9 cellular contexts compared by ENCODE assay signal in genomic region chrX:41733939-41734338, GRCh38. TPM values are rescaled to one million over a fixed set of nuclear protein-coding genes. Genes with fewer than 3 reads are reported as not detected.
A peak's percentile ranks its signal among the peaks of the same experiment; 100 is the strongest.
DNase-seq lines count a peak whose midpoint lies in the region; ATAC-seq and TF ChIP-seq lines count a peak whose summit lies in the region.
"Had no signal": no experiment of that assay in that cellular context is flagged by ENCODE, and none has a peak within 500 bp of the region (broad histone marks: within the 10 kb centered on the region; RNA-seq: fewer than 3 reads in every experiment).

No MANE protein-coding gene starts in this region.

- H3K27me3 ChIP-seq in tibial nerve (peaks cover 0 to 2% of the 10 kb centered on the region in 2 donors), left lung (no peaks in the 10 kb centered on the region)
- H3K27me3 ChIP-seq: ascending aorta had no signal

- H3K36me3 ChIP-seq in tibial nerve (no peaks in the 10 kb centered on the region), left lung (no peaks in the 10 kb centered on the region)
- H3K36me3 ChIP-seq: ascending aorta had no signal

- TF ChIP-seq CTCF in GM12864 (IDR thresholded peaks at IDR 0.05; ENCODE audit: low read depth, low read length, missing control alignments) (no peak), tibial nerve (IDR thresholded peaks at IDR 0.05) (no peak), left lung (IDR thresholded peaks at IDR 0.05) (no peak)

- TF ChIP-seq EP300 in tibial nerve (IDR thresholded peaks at IDR 0.05), result no peak

- H3K27ac Mint-ChIP-seq in activated T-helper 2 cell treated with anti-CD3 and anti-CD28 coated beads, Interferon-gamma antibody, Interleukin-2, Interleukin-4, amounts not matched to agents 10 μg/mL and 5 μg/mL and 100 μg/mL, durations not matched to agents 14 hours and 24 hours and 36 hours, result peak overlapping the region; percentile 89

- no peak for TF ChIP-seq POLR2A in tibial nerve (IDR thresholded peaks at IDR 0.05)

- no peaks in the 10 kb centered on the region for H3K27me3 Mint-ChIP-seq in activated T-helper 2 cell treated with anti-CD3 and anti-CD28 coated beads, Interferon-gamma antibody, Interleukin-2, Interleukin-4, amounts not matched to agents 10 μg/mL and 5 μg/mL and 100 μg/mL, durations not matched to agents 14 hours and 24 hours and 36 hours (ENCODE audit: low read depth)

- ATAC-seq in GM19351 (IDR thresholded peaks at IDR 0.05; ENCODE audit: unreplicated experiment), result peak; percentile 96
- ATAC-seq in HG03095 (IDR thresholded peaks at IDR 0.05; ENCODE audit: unreplicated experiment), result peak; percentile 97
- ATAC-seq in left lung, result no peak

- 78 to 91% methylated on average over 1 of the region's 1 CpG for WGBS in tibial nerve, 2 donors

- no peaks in the 10 kb centered on the region for H3K9me3 Mint-ChIP-seq in activated T-helper 2 cell treated with anti-CD3 and anti-CD28 coated beads, Interferon-gamma antibody, Interleukin-2, Interleukin-4, amounts not matched to agents 10 μg/mL and 5 μg/mL and 100 μg/mL, durations not matched to agents 14 hours and 24 hours and 36 hours

- H3K36me3 Mint-ChIP-seq in activated T-helper 2 cell treated with anti-CD3 and anti-CD28 coated beads, Interferon-gamma antibody, Interleukin-2, Interleukin-4, amounts not matched to agents 10 μg/mL and 5 μg/mL and 100 μg/mL, durations not matched to agents 14 hours and 24 hours and 36 hours (ENCODE audit: low read depth), result no peaks in the 10 kb centered on the region

- H3K4me3 ChIP-seq in GM12864 (ENCODE audit: low read depth, low read length), result no peak overlapping the region
- H3K4me3 ChIP-seq in tibial nerve, result no peak overlapping the region
- H3K4me3 ChIP-seq in left lung, result no peak overlapping the region
- H3K4me3 ChIP-seq: ascending aorta had no signal

- peak overlapping the region; percentile 26 for H3K4me3 Mint-ChIP-seq in activated T-helper 2 cell treated with anti-CD3 and anti-CD28 coated beads, Interferon-gamma antibody, Interleukin-2, Interleukin-4, amounts not matched to agents 10 μg/mL and 5 μg/mL and 100 μg/mL, durations not matched to agents 14 hours and 24 hours and 36 hours (ENCODE audit: low read depth)

- DNase-seq in GM12864 (ENCODE audit: low read depth) (peak; percentile 85), HK-2 (ENCODE audit: unreplicated experiment) (no peak), tibial nerve (ENCODE audit: low spot score in 2 of 2) (no peak), left lung (no peak)
- no peak for DNase-seq in activated T-helper 2 cell treated with anti-CD3 and anti-CD28 coated beads, Interferon-gamma antibody, Interleukin-2, Interleukin-4, amounts not matched to agents 10 μg/mL and 5 μg/mL and 100 μg/mL, durations not matched to agents 14 hours and 24 hours and 36 hours (ENCODE audit: low spot score)
- DNase-seq in stimulated activated CD4-positive, alpha-beta T cell treated with anti-CD3 and anti-CD28 coated beads, Interleukin-12 subunit alpha, Interleukin-12 subunit beta, amount 100 ng/mL, for 4 hours, result no peak

- H3K4me1 ChIP-seq in tibial nerve (peaks cover 0 to 9% (median 0%) of the 10 kb centered on the region in 4 donors), left lung (peaks cover 0 to 4% of the 10 kb centered on the region in 2 donors)
- H3K4me1 ChIP-seq: ascending aorta had no signal

- intact Hi-C loops in activated T-helper 2 cell treated with anti-CD3 and anti-CD28 coated beads, Interferon-gamma antibody, Interleukin-2, Interleukin-4, amounts not matched to agents 10 μg/mL and 5 μg/mL and 100 μg/mL, durations not matched to agents 14 hours and 24 hours and 36 hours (cut with micrococcal nuclease), result loop anchor here (1.0 to 5.0 kb wide), 4 partner anchors 10 to 173 kb away; partner anchors contain the start of genes GPR34 and GPR82
- intact Hi-C loops in left lung (cut with DNase I), result no loop called here

- H3K27ac ChIP-seq in tibial nerve (no peak overlapping the region), left lung (no peak overlapping the region)

- H3K9me3 ChIP-seq in tibial nerve, result no peaks in the 10 kb centered on the region
- no peaks in the 10 kb centered on the region for H3K9me3 ChIP-seq in left lung
- H3K9me3 ChIP-seq: ascending aorta had no signal

- peaks cover 28% of the 10 kb centered on the region for H3K4me1 Mint-ChIP-seq in activated T-helper 2 cell treated with anti-CD3 and anti-CD28 coated beads, Interferon-gamma antibody, Interleukin-2, Interleukin-4, amounts not matched to agents 10 μg/mL and 5 μg/mL and 100 μg/mL, durations not matched to agents 14 hours and 24 hours and 36 hours (ENCODE audit: low read depth)

RNA-seq across cellular contexts. Expression of gene GPR82, which starts 10.0 kb away (rescaled TPM):
- total RNA-seq in activated T-helper 2 cell treated with anti-CD3 and anti-CD28 coated beads, Interferon-gamma antibody, Interleukin-2, Interleukin-4, amounts not matched to agents 10 μg/mL and 5 μg/mL and 100 μg/mL, durations not matched to agents 14 hours and 24 hours and 36 hours, result 0.14 TPM in 1 of 2 replicates, not detected in the other
- total RNA-seq in tibial nerve, result under 1 TPM; 0.22 to 0.63 (median 0.44) TPM
- total RNA-seq in left lung, result under 1 TPM; 0.17 to 0.37 TPM
- total RNA-seq: ascending aorta had no signal

RNA-seq across cellular contexts. Expression of gene GPR34, which starts 45.2 kb away (rescaled TPM):
- total RNA-seq in activated T-helper 2 cell treated with anti-CD3 and anti-CD28 coated beads, Interferon-gamma antibody, Interleukin-2, Interleukin-4, amounts not matched to agents 10 μg/mL and 5 μg/mL and 100 μg/mL, durations not matched to agents 14 hours and 24 hours and 36 hours, result not detected in 2 replicates
- total RNA-seq in tibial nerve (10 to 100 TPM in 2 of 4 donors, 1 to 10 TPM in 2; 5.0 to 19.4 (median 11.3) TPM), left lung (10 to 100 TPM; 18.7 to 20.6 TPM)
